Comparison of ENCODE assay signal across 8 cellular contexts in genomic region chr11:65706303-65706763, GRCh38. TPM values are rescaled to one million over a fixed set of nuclear protein-coding genes. Genes with fewer than 3 reads are reported as not detected.
DNase-seq lines count a peak whose midpoint lies in the region; ATAC-seq and TF ChIP-seq lines count a peak whose summit lies in the region.
"Not testable (repeated sequence)": the region's sequence is repeated elsewhere in the genome, so short reads cannot be mapped to it uniquely, and the experiment has no call there.

No MANE protein-coding gene starts in this region.

- peak; percentile 56 to 58 for ATAC-seq in stimulated activated naive B cell treated with anti-CD40 and anti-IgM and Interleukin-4, amounts not matched to agents 10 μg/mL and 1 μg/mL and 100 μg/mL, for 72 hours (replicated peaks)

- peak overlapping the region; percentile 48; the same call in 1 of the 2 replicates for H3K9ac ChIP-seq in OCI-LY3 (ENCODE audit: low read length)

- TF ChIP-seq CTCF in Calu3 (IDR thresholded peaks at IDR 0.05; ENCODE audit: unreplicated experiment) (peak; percentile 63), OCI-LY3 (IDR thresholded peaks at IDR 0.05; ENCODE audit: low read depth, low read length) (peak; percentile 46), breast epithelium (IDR thresholded peaks at IDR 0.05) (peak; percentile 9 to 76 (median 73))

- BruUV-seq in Calu3 (replicated peaks; lab: Mats Ljungman, UMichigan): not testable (repeated sequence)

- not testable (repeated sequence) for H3K36me3 ChIP-seq in OCI-LY3 (replicated peaks; ENCODE audit: low read depth, low read length); breast epithelium

- peak overlapping the region; percentile 72; the same call in 1 of the 2 replicates for H2AFZ ChIP-seq in OCI-LY3 (ENCODE audit: low read depth, low read length)

- not testable (repeated sequence) for H3K79me2 ChIP-seq in OCI-LY3 (ENCODE audit: low read length)

- CTCF ChIA-PET in Calu3 (lab: Charles Lee): interaction anchor here (0.8 to 1.6 kb wide), 6 partner anchors 69 to 273 kb away, joined by 3 to 5 read pairs (median 4); partner anchors contain the start of genes FIBP and SIPA1
- CTCF ChIA-PET in activated CD4-positive, alpha-beta memory T cell treated with anti-CD3 and anti-CD28 coated beads, Interleukin-2, amount 10 ng/mL, durations not matched to agents 7 days and 5 days (lab: Charles Lee): interaction anchor here (0.7 to 3.1 kb wide), 15 partner anchors 12 to 346 kb away, joined by 3 to 25 read pairs (median 3); partner anchors contain the start of genes CCDC85B and SF3B2

- H3K27ac ChIP-seq in OCI-LY3 (ENCODE audit: low read length); breast epithelium: not testable (repeated sequence)

- peak overlapping the region; percentile 75 for H3K4me2 ChIP-seq in OCI-LY3 (ENCODE audit: low read length)

- not testable (repeated sequence) for H3K9me3 ChIP-seq in OCI-LY3 (ENCODE audit: insufficient read depth, low read length); breast epithelium

- H3K4me1 ChIP-seq in OCI-LY3 (ENCODE audit: low read length): peaks cover 21% of the 10 kb centered on the region
- not testable (repeated sequence) for H3K4me1 ChIP-seq in breast epithelium

- not testable (repeated sequence) for H3K9me3 Mint-ChIP-seq in Calu3 (ENCODE audit: low read depth, unreplicated experiment); activated CD4-positive, alpha-beta memory T cell treated with anti-CD3 and anti-CD28 coated beads, Interleukin-2, amount 10 ng/mL, durations not matched to agents 7 days and 5 days; stimulated activated naive B cell treated with anti-CD40 and anti-IgM and Interleukin-4, amounts not matched to agents 10 μg/mL and 1 μg/mL and 100 μg/mL, for 72 hours

- not testable (repeated sequence) for H3K27me3 Mint-ChIP-seq in Calu3 (ENCODE audit: unreplicated experiment); stimulated activated naive B cell treated with anti-CD40 and anti-IgM and Interleukin-4, amounts not matched to agents 10 μg/mL and 1 μg/mL and 100 μg/mL, for 72 hours
- peaks cover 10% of the 10 kb centered on the region for H3K27me3 Mint-ChIP-seq in activated CD4-positive, alpha-beta memory T cell treated with anti-CD3 and anti-CD28 coated beads, Interleukin-2, amount 10 ng/mL, durations not matched to agents 7 days and 5 days

- H3K4me1 Mint-ChIP-seq in Calu3 (ENCODE audit: low read depth, unreplicated experiment): not testable (repeated sequence)
- peaks cover 21% of the 10 kb centered on the region for H3K4me1 Mint-ChIP-seq in activated CD4-positive, alpha-beta memory T cell treated with anti-CD3 and anti-CD28 coated beads, Interleukin-2, amount 10 ng/mL, durations not matched to agents 7 days and 5 days
- peaks cover 4 to 26% of the 10 kb centered on the region in 2 donors for H3K4me1 Mint-ChIP-seq in stimulated activated naive B cell treated with anti-CD40 and anti-IgM and Interleukin-4, amounts not matched to agents 10 μg/mL and 1 μg/mL and 100 μg/mL, for 72 hours

- intact Hi-C loops in Calu3 (cut with micrococcal nuclease; ENCODE audit: unreplicated experiment): loop anchor here (5.0 kb wide), 1 partner anchor 66 kb away; no protein-coding TSS in a partner anchor
- intact Hi-C loops in breast epithelium (cut with DNase I; ENCODE audit: low total_unique reads): not testable (repeated sequence)
- intact Hi-C loops in posterior vena cava (cut with DNase I): loop anchor here in 1 of 2 donors (5.0 to 10.0 kb wide), 2 partner anchors 111 to 268 kb away; no protein-coding TSS in a partner anchor

- POLR2A ChIA-PET in activated CD4-positive, alpha-beta memory T cell treated with anti-CD3 and anti-CD28 coated beads, Interleukin-2, amount 10 ng/mL, durations not matched to agents 7 days and 5 days (lab: Charles Lee): interaction anchor here (0.6 kb wide), 1 partner anchor 14 kb away, joined by 3 read pairs; no protein-coding TSS in a partner anchor

- not testable (repeated sequence) for H4K20me1 ChIP-seq in OCI-LY3 (ENCODE audit: insufficient read depth, low read length)

- not testable (repeated sequence) for TF ChIP-seq POLR2A in breast epithelium (IDR thresholded peaks at IDR 0.05)

- not testable (repeated sequence) for H3K27ac Mint-ChIP-seq in Calu3 (ENCODE audit: unreplicated experiment); activated CD4-positive, alpha-beta memory T cell treated with anti-CD3 and anti-CD28 coated beads, Interleukin-2, amount 10 ng/mL, durations not matched to agents 7 days and 5 days
- peak overlapping the region; percentile 85 for H3K27ac Mint-ChIP-seq in stimulated activated naive B cell treated with anti-CD40 and anti-IgM and Interleukin-4, amounts not matched to agents 10 μg/mL and 1 μg/mL and 100 μg/mL, for 72 hours

- H3K4me3 ChIP-seq in OCI-LY3 (ENCODE audit: low read length) (peak overlapping the region; percentile 73), breast epithelium (peak overlapping the region in 2 of 3 donors; percentile 4 to 26)

- peaks cover 11% of the 10 kb centered on the region for H3K27me3 ChIP-seq in OCI-LY3 (ENCODE audit: low read depth, low read length)
- not testable (repeated sequence) for H3K27me3 ChIP-seq in breast epithelium

- H3K36me3 Mint-ChIP-seq in Calu3 (ENCODE audit: insufficient read depth, unreplicated experiment); activated CD4-positive, alpha-beta memory T cell treated with anti-CD3 and anti-CD28 coated beads, Interleukin-2, amount 10 ng/mL, durations not matched to agents 7 days and 5 days (ENCODE audit: low read depth); stimulated activated naive B cell treated with anti-CD40 and anti-IgM and Interleukin-4, amounts not matched to agents 10 μg/mL and 1 μg/mL and 100 μg/mL, for 72 hours: not testable (repeated sequence)

- not testable (repeated sequence) for H3K4me3 Mint-ChIP-seq in Calu3 (ENCODE audit: low read depth, unreplicated experiment); activated CD4-positive, alpha-beta memory T cell treated with anti-CD3 and anti-CD28 coated beads, Interleukin-2, amount 10 ng/mL, durations not matched to agents 7 days and 5 days
- H3K4me3 Mint-ChIP-seq in stimulated activated naive B cell treated with anti-CD40 and anti-IgM and Interleukin-4, amounts not matched to agents 10 μg/mL and 1 μg/mL and 100 μg/mL, for 72 hours: peak overlapping the region; percentile 32 to 83

- DNase-seq in Calu3: peak; percentile 84
- peak; percentile 49 for DNase-seq in LHCN-M2 (ENCODE audit: low read depth)
- peak; percentile 84 for DNase-seq in activated CD4-positive, alpha-beta memory T cell treated with anti-CD3 and anti-CD28 coated beads, Interleukin-2, amount 10 ng/mL, durations not matched to agents 7 days and 5 days
- DNase-seq in breast epithelium (ENCODE audit: low spot score in 2 of 2): peak; percentile 65 to 75
- DNase-seq in hypothalamus (lab: John Stamatoyannopoulos, UW): peak in 33 of 51 donors; percentile 8 to 83 (median 47)
- DNase-seq in posterior vena cava (ENCODE audit: low spot score): peak; percentile 93
- peak; percentile 76 for DNase-seq in stimulated activated naive B cell treated with anti-CD40 and anti-IgM and Interleukin-4, amounts not matched to agents 10 μg/mL and 1 μg/mL and 100 μg/mL, for 72 hours

RNA-seq across cellular contexts. Expression of gene KAT5, which starts 5.7 kb away (rescaled TPM):
- total RNA-seq in Calu3 (2022) (50.9 and 51.0 TPM in 2 replicates), LHCN-M2 (2014; rRNA removed) (43.1 and 47.6 TPM in 2 replicates), breast epithelium (10 to 100 TPM; 50.1 to 66.7 (median 61.3) TPM), posterior vena cava (10 to 100 TPM; 62.3 to 65.0 TPM)
- 40.2 TPM for polyA plus RNA-seq in LHCN-M2 (2012)
- 10 to 100 TPM; 62.6 to 63.0 TPM for total RNA-seq in activated CD4-positive, alpha-beta memory T cell treated with anti-CD3 and anti-CD28 coated beads, Interleukin-2, amount 10 ng/mL, durations not matched to agents 7 days and 5 days

RNA-seq across cellular contexts. Expression of gene RNASEH2C, which starts 14.3 kb away (rescaled TPM):
- total RNA-seq in Calu3 (2022) (26.2 and 28.2 TPM in 2 replicates), LHCN-M2 (2014; rRNA removed) (76.4 and 87.5 TPM in 2 replicates), breast epithelium (100 to 1,000 TPM in 1 of 3 donors, 10 to 100 TPM in 2; 89.1 to 110 (median 99.8) TPM), posterior vena cava (10 to 100 TPM; 43.7 to 45.0 TPM)
- 59.0 TPM for polyA plus RNA-seq in LHCN-M2 (2012)
- 10 to 100 TPM; 80.3 to 81.9 TPM for total RNA-seq in activated CD4-positive, alpha-beta memory T cell treated with anti-CD3 and anti-CD28 coated beads, Interleukin-2, amount 10 ng/mL, durations not matched to agents 7 days and 5 days

RNA-seq across cellular contexts. Expression of gene RELA, which starts 43.6 kb away (rescaled TPM):
- total RNA-seq in Calu3 (2022) (76.4 and 79.6 TPM in 2 replicates), LHCN-M2 (2014; rRNA removed) (26.5 and 34.0 TPM in 2 replicates), breast epithelium (10 to 100 TPM; 45.0 to 57.7 (median 46.2) TPM), posterior vena cava (10 to 100 TPM; 57.6 to 80.8 TPM)
- polyA plus RNA-seq in LHCN-M2 (2012): 62.3 TPM
- total RNA-seq in activated CD4-positive, alpha-beta memory T cell treated with anti-CD3 and anti-CD28 coated beads, Interleukin-2, amount 10 ng/mL, durations not matched to agents 7 days and 5 days: 100 to 1,000 TPM in 1 of 2 experiments, 10 to 100 TPM in 1; 91.2 to 102 TPM
